8 cellular contexts compared by ENCODE assay signal in the genomic region with DNA sequence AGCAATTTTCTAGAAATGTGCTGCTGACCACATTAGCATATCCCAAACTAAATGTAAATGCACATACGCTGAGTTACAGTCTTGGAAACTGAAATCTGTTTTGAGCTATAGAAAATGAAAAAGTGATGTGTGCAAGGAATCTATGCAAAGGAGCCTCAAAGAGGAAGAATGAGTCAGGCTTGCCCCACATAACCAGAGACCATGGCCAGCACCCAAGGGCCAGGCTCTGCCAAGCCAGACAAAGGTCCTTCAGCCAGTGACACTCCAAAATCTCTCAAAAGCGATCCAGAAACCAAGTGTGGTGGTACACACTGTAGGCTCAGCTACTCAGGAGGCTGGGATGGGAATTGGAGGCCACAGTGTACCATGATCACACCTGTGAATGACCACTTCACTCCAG.
DNase-seq lines count a peak whose midpoint lies in the region; ATAC-seq and TF ChIP-seq lines count a peak whose summit lies in the region.

No MANE protein-coding gene starts in this region.

- no peaks in the 10 kb centered on the region for H3K36me3 ChIP-seq in GM06990 (ENCODE audit: control insufficient read depth, insufficient read depth, low read length)
- no peaks in the 10 kb centered on the region for H3K36me3 ChIP-seq in left lung
- H3K36me3 ChIP-seq in CD4-positive, alpha-beta memory T cell (ENCODE audit: insufficient read depth, low read length) = no peaks in the 10 kb centered on the region

- H3K9me3 Mint-ChIP-seq in activated CD8-positive, alpha-beta memory T cell treated with anti-CD3 and anti-CD28 coated beads, Interleukin-2, amount 10 ng/mL, durations not matched to agents 7 days and 5 days (ENCODE audit: low read depth) = no peaks in the 10 kb centered on the region
- no peaks in the 10 kb centered on the region for H3K9me3 Mint-ChIP-seq in CD4-positive, alpha-beta memory T cell

- H3K36me3 Mint-ChIP-seq in activated CD8-positive, alpha-beta memory T cell treated with anti-CD3 and anti-CD28 coated beads, Interleukin-2, amount 10 ng/mL, durations not matched to agents 7 days and 5 days = peaks cover 3% of the 10 kb centered on the region
- no peaks in the 10 kb centered on the region for H3K36me3 Mint-ChIP-seq in CD4-positive, alpha-beta memory T cell

- peak overlapping the region; percentile 39 for H3K27ac Mint-ChIP-seq in activated CD8-positive, alpha-beta memory T cell treated with anti-CD3 and anti-CD28 coated beads, Interleukin-2, amount 10 ng/mL, durations not matched to agents 7 days and 5 days
- H3K27ac Mint-ChIP-seq in CD4-positive, alpha-beta memory T cell = no peak overlapping the region

- H3K27me3 Mint-ChIP-seq in activated CD8-positive, alpha-beta memory T cell treated with anti-CD3 and anti-CD28 coated beads, Interleukin-2, amount 10 ng/mL, durations not matched to agents 7 days and 5 days = no peaks in the 10 kb centered on the region
- no peaks in the 10 kb centered on the region for H3K27me3 Mint-ChIP-seq in CD4-positive, alpha-beta memory T cell

- H3K27me3 ChIP-seq in GM06990 (replicated peaks; ENCODE audit: control insufficient read depth, insufficient read depth, low read length) (no peaks in the 10 kb centered on the region), left lung (no peaks in the 10 kb centered on the region)
- H3K27me3 ChIP-seq in CD4-positive, alpha-beta memory T cell (ENCODE audit: insufficient read depth, low read length) = no peaks in the 10 kb centered on the region

- CTCF ChIA-PET in activated CD8-positive, alpha-beta memory T cell treated with anti-CD3 and anti-CD28 coated beads, Interleukin-2, amount 10 ng/mL, durations not matched to agents 7 days and 5 days (lab: Charles Lee) = interaction anchor here (1.1 to 1.2 kb wide), 3 partner anchors 14 to 45 kb away, joined by 3 to 5 read pairs (median 4); no protein-coding TSS in a partner anchor
- CTCF ChIA-PET in CD4-positive, alpha-beta memory T cell (lab: Charles Lee; ENCODE audit: partially characterized antibody) = interaction anchor here (0.6 kb wide), 1 partner anchor 169 kb away, joined by 3 read pairs; no protein-coding TSS in a partner anchor

- no peak overlapping the region for H3K4me3 Mint-ChIP-seq in activated CD8-positive, alpha-beta memory T cell treated with anti-CD3 and anti-CD28 coated beads, Interleukin-2, amount 10 ng/mL, durations not matched to agents 7 days and 5 days
- H3K4me3 Mint-ChIP-seq in CD4-positive, alpha-beta memory T cell = peak overlapping the region in 1 of 8 donors; percentile 26

- POLR2A ChIA-PET in CD4-positive, alpha-beta memory T cell (lab: Charles Lee; ENCODE audit: partially characterized antibody) = interaction anchor here (1.0 kb wide), 1 partner anchor 21 kb away, joined by 3 read pairs; no protein-coding TSS in a partner anchor

- no peaks in the 10 kb centered on the region for H3K9me3 ChIP-seq in left lung
- H3K9me3 ChIP-seq in CD4-positive, alpha-beta memory T cell (ENCODE audit: control insufficient read depth in 1 of 2, low read length in 2 of 2) = no peaks in the 10 kb centered on the region

- intact Hi-C loops in left lung (cut with DNase I) = no loop called here
- intact Hi-C loops in CD4-positive, alpha-beta memory T cell (cut with micrococcal nuclease) = no loop called here

- H3K4me1 ChIP-seq in left lung = peaks cover 0 to 30% of the 10 kb centered on the region in 2 donors
- peaks cover 16% of the 10 kb centered on the region for H3K4me1 ChIP-seq in CD4-positive, alpha-beta memory T cell (ENCODE audit: insufficient read depth, low read length)

- TF ChIP-seq CTCF in GM06990 (IDR thresholded peaks at IDR 0.05; ENCODE audit: insufficient read depth, low read length, poor library complexity, severe bottlenecking) = no peak
- no peak for TF ChIP-seq CTCF in GM20000 (IDR thresholded peaks at IDR 0.05; ENCODE audit: extremely low read depth, missing control alignments)
- TF ChIP-seq CTCF in left lung (IDR thresholded peaks at IDR 0.05) = no peak

- DNase-seq in GM06990 (ENCODE audit: extremely low read depth, insufficient read length) (peak; percentile 66), GM20000 (ENCODE audit: low spot score) (peak; percentile 71), left lung (peak; percentile 81), NCI-H1436 treated with DMSO at 0.1 percent for 48 hours (lab: John Stamatoyannopoulos, UW) (no peak)
- DNase-seq in activated CD8-positive, alpha-beta memory T cell treated with anti-CD3 and anti-CD28 coated beads, Interleukin-2, amount 10 ng/mL, durations not matched to agents 7 days and 5 days = peak; percentile 53
- no peak for DNase-seq in CD4-positive, alpha-beta memory T cell
- DNase-seq in NK-92 treated with Interleukin-12 subunit alpha and Interleukin-12 subunit beta, amount 100 ng/mL, for 24 hours (lab: John Stamatoyannopoulos, UW) = no peak

- ATAC-seq in HG03520 (IDR thresholded peaks at IDR 0.05; ENCODE audit: unreplicated experiment) (peak; percentile 77), left lung (peak; percentile 89)
- peak; percentile 69 for ATAC-seq in activated CD8-positive, alpha-beta memory T cell treated with anti-CD3 and anti-CD28 coated beads, Interleukin-2, amount 10 ng/mL, durations not matched to agents 7 days and 5 days

- peak overlapping the region; percentile 49 to 78 for H3K27ac ChIP-seq in left lung
- H3K27ac ChIP-seq in CD4-positive, alpha-beta memory T cell (ENCODE audit: low read depth, low read length) = no peak overlapping the region

- peaks cover 37% of the 10 kb centered on the region for H3K4me1 Mint-ChIP-seq in activated CD8-positive, alpha-beta memory T cell treated with anti-CD3 and anti-CD28 coated beads, Interleukin-2, amount 10 ng/mL, durations not matched to agents 7 days and 5 days
- peaks cover 0 to 9% (median 3%) of the 10 kb centered on the region in 4 donors for H3K4me1 Mint-ChIP-seq in CD4-positive, alpha-beta memory T cell

- H3K4me3 ChIP-seq in GM06990 (replicated peaks; ENCODE audit: low read depth, low read length) = no peak overlapping the region; the same call in 1 of the 2 replicates
- H3K4me3 ChIP-seq in left lung = no peak overlapping the region
- H3K4me3 ChIP-seq in CD4-positive, alpha-beta memory T cell (ENCODE audit: low read length in 2 of 2) = no peak overlapping the region

Comparison
In these comparisons a context has a peak if more than half of its experiments do, and no peak if none do; other contexts are left out.
1. DNase-seq: peak in GM06990 (single experiment), GM20000 (single experiment), activated CD8-positive, alpha-beta memory T cell treated with anti-CD3 and anti-CD28 coated beads, Interleukin-2, amount 10 ng/mL, durations not matched to agents 7 days and 5 days (single experiment) and left lung (2 of 2); none in NCI-H1436 treated with DMSO at 0.1 percent for 48 hours (single experiment), CD4-positive, alpha-beta memory T cell (0 of 5) and NK-92 treated with Interleukin-12 subunit alpha and Interleukin-12 subunit beta, amount 100 ng/mL, for 24 hours (single experiment).
2. Peak in every context shown above with its lines, with median percentiles within 50 percentile points of each other: ATAC-seq.